In genomic region chr14:77965919-77966435, GRCh38 we compare ENCODE assay signal across 8 cellular contexts.
DNase-seq lines count a peak whose midpoint lies in the region; ATAC-seq, FAIRE-seq and TF ChIP-seq lines count a peak whose summit lies in the region.

No MANE protein-coding gene starts in this region.

- no peaks in the 10 kb centered on the region for H3K36me3 ChIP-seq in kidney (ENCODE audit: control insufficient read depth in 1 of 2, insufficient read depth in 2 of 2, low read length in 2 of 2)
- H3K36me3 ChIP-seq in thymus (ENCODE audit: control insufficient read depth, insufficient read depth): no peaks in the 10 kb centered on the region

- H3K9me3 ChIP-seq in kidney (ENCODE audit: control insufficient read depth in 1 of 2, low read length in 2 of 2) (no peaks in the 10 kb centered on the region), thymus (ENCODE audit: control insufficient read depth) (no peaks in the 10 kb centered on the region)

- H3K9ac ChIP-seq in kidney (ENCODE audit: low read length in 2 of 2): no peak overlapping the region

- CTCF ChIA-PET in activated CD8-positive, alpha-beta memory T cell treated with anti-CD3 and anti-CD28 coated beads, Interleukin-2, amount 10 ng/mL, durations not matched to agents 7 days and 5 days (lab: Charles Lee): no interaction called here

- peak overlapping the region; percentile 48 for H3K4me3 Mint-ChIP-seq in activated CD8-positive, alpha-beta memory T cell treated with anti-CD3 and anti-CD28 coated beads, Interleukin-2, amount 10 ng/mL, durations not matched to agents 7 days and 5 days
- peak overlapping the region; percentile 71 for H3K4me3 Mint-ChIP-seq in HFFc6

- H3K27me3 Mint-ChIP-seq in activated CD8-positive, alpha-beta memory T cell treated with anti-CD3 and anti-CD28 coated beads, Interleukin-2, amount 10 ng/mL, durations not matched to agents 7 days and 5 days: peaks cover 26% of the 10 kb centered on the region
- peaks cover under 1% of the 10 kb centered on the region for H3K27me3 Mint-ChIP-seq in HFFc6 (ENCODE audit: insufficient read depth)

- intact Hi-C loops in kidney (cut with DNase I): no loop called here

- in situ Hi-C loops in astrocyte of the spinal cord (cut with HindIII; ENCODE audit: low sequenced_read_pairs): no loop called here

- TF ChIP-seq CTCF in HFFc6 (IDR thresholded peaks at IDR 0.05) (no peak), astrocyte of the spinal cord (IDR thresholded peaks at IDR 0.05; ENCODE audit: low read depth, low read length) (no peak), kidney (IDR thresholded peaks at IDR 0.05; ENCODE audit: borderline replicate concordance, extremely low read depth, insufficient read depth) (no peak)

- WGBS in thymus: 2% methylated on average over 35 of the region's 35 CpGs

- FAIRE-seq in kidney (lab: Jason Lieb, UNC): no peak

- peaks cover 12% of the 10 kb centered on the region for H3K27me3 ChIP-seq in thymus (ENCODE audit: control insufficient read depth, insufficient read depth)

- H3K4me1 ChIP-seq in kidney (ENCODE audit: control insufficient read depth in 1 of 2, insufficient read depth in 1 of 2, low read depth in 1 of 2, low read length in 2 of 2) (no peaks in the 10 kb centered on the region), thymus (ENCODE audit: control insufficient read depth, insufficient read depth, low read length) (no peaks in the 10 kb centered on the region)

- ATAC-seq in activated CD8-positive, alpha-beta memory T cell treated with anti-CD3 and anti-CD28 coated beads, Interleukin-2, amount 10 ng/mL, durations not matched to agents 7 days and 5 days: peak; percentile 86
- ATAC-seq in GM19328 (IDR thresholded peaks at IDR 0.05; ENCODE audit: unreplicated experiment): no peak

- no peaks in the 10 kb centered on the region for H3K9me3 Mint-ChIP-seq in activated CD8-positive, alpha-beta memory T cell treated with anti-CD3 and anti-CD28 coated beads, Interleukin-2, amount 10 ng/mL, durations not matched to agents 7 days and 5 days (ENCODE audit: low read depth)
- no peaks in the 10 kb centered on the region for H3K9me3 Mint-ChIP-seq in HFFc6

- peaks cover 3% of the 10 kb centered on the region for H3K4me1 Mint-ChIP-seq in activated CD8-positive, alpha-beta memory T cell treated with anti-CD3 and anti-CD28 coated beads, Interleukin-2, amount 10 ng/mL, durations not matched to agents 7 days and 5 days
- H3K4me1 Mint-ChIP-seq in HFFc6 (ENCODE audit: low read depth): peaks cover 5% of the 10 kb centered on the region; the same call in 1 of the 2 replicates

- peak overlapping the region; percentile 38 for H3K27ac Mint-ChIP-seq in activated CD8-positive, alpha-beta memory T cell treated with anti-CD3 and anti-CD28 coated beads, Interleukin-2, amount 10 ng/mL, durations not matched to agents 7 days and 5 days
- H3K27ac Mint-ChIP-seq in HFFc6: no peak overlapping the region

- peak; percentile 67 for DNase-seq in activated CD8-positive, alpha-beta memory T cell treated with anti-CD3 and anti-CD28 coated beads, Interleukin-2, amount 10 ng/mL, durations not matched to agents 7 days and 5 days
- DNase-seq in activated CD8-positive, alpha-beta memory T cell treated with anti-CD3 and anti-CD28 coated beads, Interleukin-2, amount 50 U/mL, for 4 hours: no peak
- DNase-seq in HFFc6 (no peak), NCI-H2029 (lab: John Stamatoyannopoulos, UW) (peak; percentile 40), astrocyte of the spinal cord (ENCODE audit: low read depth, low spot score) (peak; percentile 31), kidney (peak; percentile 88)

- peak overlapping the region; percentile 17 for H3K4me3 ChIP-seq in astrocyte of the spinal cord (ENCODE audit: low read depth, low read length)
- H3K4me3 ChIP-seq in kidney (ENCODE audit: low read length in 2 of 2): peak overlapping the region; percentile 8 to 55
- H3K4me3 ChIP-seq in thymus (ENCODE audit: low read length): peak overlapping the region; percentile 23

- H3K36me3 Mint-ChIP-seq in activated CD8-positive, alpha-beta memory T cell treated with anti-CD3 and anti-CD28 coated beads, Interleukin-2, amount 10 ng/mL, durations not matched to agents 7 days and 5 days: no peaks in the 10 kb centered on the region
- no peaks in the 10 kb centered on the region for H3K36me3 Mint-ChIP-seq in HFFc6 (ENCODE audit: low read depth)

- H3K27ac ChIP-seq in kidney (ENCODE audit: low read depth in 2 of 2, low read length in 2 of 2): no peak overlapping the region
- H3K27ac ChIP-seq in thymus (ENCODE audit: low read depth): no peak overlapping the region

Comparison
In these comparisons a context has a peak if more than half of its experiments do, and no peak if none do; other contexts are left out.
1. DNase-seq: peak in activated CD8-positive, alpha-beta memory T cell treated with anti-CD3 and anti-CD28 coated beads, Interleukin-2, amount 10 ng/mL, durations not matched to agents 7 days and 5 days (single experiment), NCI-H2029 (single experiment), astrocyte of the spinal cord (single experiment) and kidney (single experiment); none in activated CD8-positive, alpha-beta memory T cell treated with anti-CD3 and anti-CD28 coated beads, Interleukin-2, amount 50 U/mL, for 4 hours (single experiment) and HFFc6 (single experiment).
2. Peak in every context shown above with its lines, with median percentiles within 50 percentile points of each other: H3K4me3 ChIP-seq.